Comparison of ENCODE assay signal across 9 cellular contexts in genomic region chr1:43293896-43294760, GRCh38. TPM values are rescaled to one million over a fixed set of nuclear protein-coding genes. Genes with fewer than 3 reads are reported as not detected.
DNase-seq lines count a peak whose midpoint lies in the region.
"Had no signal": no experiment of that assay in that cellular context is flagged by ENCODE, and none has a peak within 500 bp of the region (broad histone marks: within the 10 kb centered on the region; RNA-seq: fewer than 3 reads in every experiment).

No MANE protein-coding gene starts in this region.

- H3K36me3 Mint-ChIP-seq in activated CD4-positive, alpha-beta memory T cell treated with anti-CD3 and anti-CD28 coated beads, Interleukin-2, amount 10 ng/mL, durations not matched to agents 7 days and 5 days (ENCODE audit: low read depth), result no peaks in the 10 kb centered on the region

- DNase-seq in Ammon's horn (ENCODE audit: low spot score), result peak; percentile 91
- peak; percentile 38 for DNase-seq in amniotic epithelial cell (ENCODE audit: low read depth)
- no peak for DNase-seq in NCI-H128 (lab: John Stamatoyannopoulos, UW; ENCODE audit: unreplicated experiment)
- no peak for DNase-seq in activated CD4-positive, alpha-beta memory T cell treated with anti-CD3 and anti-CD28 coated beads, Interleukin-2, amount 10 ng/mL, durations not matched to agents 7 days and 5 days
- no peak for DNase-seq in NCI-H774 (lab: John Stamatoyannopoulos, UW)
- DNase-seq: H9, NCI-H82 had no signal

- POLR2A ChIA-PET in activated CD4-positive, alpha-beta memory T cell treated with anti-CD3 and anti-CD28 coated beads, Interleukin-2, amount 10 ng/mL, durations not matched to agents 7 days and 5 days (lab: Charles Lee), result interaction anchor here (0.9 to 1.1 kb wide), 2 partner anchors 20 to 161 kb away, joined by 3 to 6 read pairs; no protein-coding TSS in a partner anchor

- H3K27me3 Mint-ChIP-seq in activated CD4-positive, alpha-beta memory T cell treated with anti-CD3 and anti-CD28 coated beads, Interleukin-2, amount 10 ng/mL, durations not matched to agents 7 days and 5 days, result no peaks in the 10 kb centered on the region

- no peaks in the 10 kb centered on the region for H3K9me3 Mint-ChIP-seq in activated CD4-positive, alpha-beta memory T cell treated with anti-CD3 and anti-CD28 coated beads, Interleukin-2, amount 10 ng/mL, durations not matched to agents 7 days and 5 days
- H3K9me3 Mint-ChIP-seq: H9, neural crest cell had no signal

- H3K4me3 Mint-ChIP-seq in activated CD4-positive, alpha-beta memory T cell treated with anti-CD3 and anti-CD28 coated beads, Interleukin-2, amount 10 ng/mL, durations not matched to agents 7 days and 5 days, result no peak overlapping the region
- H3K4me3 Mint-ChIP-seq: H9, neural crest cell had no signal

- no peaks in the 10 kb centered on the region for H3K27me3 ChIP-seq in layer of hippocampus (ENCODE audit: control insufficient read depth, insufficient read depth, low read length)

- H3K4me1 Mint-ChIP-seq in activated CD4-positive, alpha-beta memory T cell treated with anti-CD3 and anti-CD28 coated beads, Interleukin-2, amount 10 ng/mL, durations not matched to agents 7 days and 5 days, result peaks cover 21% of the 10 kb centered on the region

- no peak overlapping the region for H3K27ac Mint-ChIP-seq in activated CD4-positive, alpha-beta memory T cell treated with anti-CD3 and anti-CD28 coated beads, Interleukin-2, amount 10 ng/mL, durations not matched to agents 7 days and 5 days

- H3K27ac ChIP-seq in layer of hippocampus (ENCODE audit: low read depth, low read length), result peak overlapping the region; percentile 97

- CTCF ChIA-PET in activated CD4-positive, alpha-beta memory T cell treated with anti-CD3 and anti-CD28 coated beads, Interleukin-2, amount 10 ng/mL, durations not matched to agents 7 days and 5 days (lab: Charles Lee), result interaction anchor here (1.3 kb wide), 1 partner anchor 17 kb away, joined by 3 read pairs; no protein-coding TSS in a partner anchor

RNA-seq across cellular contexts. Expression of gene TIE1, which starts 6.7 kb away (rescaled TPM):
- under 1 TPM in 1 of 2 experiments, not detected in 1; 0.45 TPM for total RNA-seq in activated CD4-positive, alpha-beta memory T cell treated with anti-CD3 and anti-CD28 coated beads, Interleukin-2, amount 10 ng/mL, durations not matched to agents 7 days and 5 days

RNA-seq across cellular contexts. Expression of gene C1orf210, which starts 8.7 kb away (rescaled TPM):
- total RNA-seq in activated CD4-positive, alpha-beta memory T cell treated with anti-CD3 and anti-CD28 coated beads, Interleukin-2, amount 10 ng/mL, durations not matched to agents 7 days and 5 days, result not detected
- total RNA-seq: neural crest cell had no signal

RNA-seq across cellular contexts. Expression of gene TMEM125, which starts 24.3 kb away (rescaled TPM):
- total RNA-seq in activated CD4-positive, alpha-beta memory T cell treated with anti-CD3 and anti-CD28 coated beads, Interleukin-2, amount 10 ng/mL, durations not matched to agents 7 days and 5 days, result not detected

RNA-seq across cellular contexts. Expression of gene MPL, which starts 43.5 kb away (rescaled TPM):
- not detected for total RNA-seq in activated CD4-positive, alpha-beta memory T cell treated with anti-CD3 and anti-CD28 coated beads, Interleukin-2, amount 10 ng/mL, durations not matched to agents 7 days and 5 days
- total RNA-seq: H9, neural crest cell had no signal

Comparison
In these comparisons a context has a peak if more than half of its experiments do, and no peak if none do; other contexts are left out.
1. DNase-seq: peak in Ammon's horn (single experiment) and amniotic epithelial cell (single experiment); none in NCI-H128 (single experiment), activated CD4-positive, alpha-beta memory T cell treated with anti-CD3 and anti-CD28 coated beads, Interleukin-2, amount 10 ng/mL, durations not matched to agents 7 days and 5 days (single experiment) and NCI-H774 (single experiment).